8 cellular contexts compared by ENCODE assay signal in the genomic region with DNA sequence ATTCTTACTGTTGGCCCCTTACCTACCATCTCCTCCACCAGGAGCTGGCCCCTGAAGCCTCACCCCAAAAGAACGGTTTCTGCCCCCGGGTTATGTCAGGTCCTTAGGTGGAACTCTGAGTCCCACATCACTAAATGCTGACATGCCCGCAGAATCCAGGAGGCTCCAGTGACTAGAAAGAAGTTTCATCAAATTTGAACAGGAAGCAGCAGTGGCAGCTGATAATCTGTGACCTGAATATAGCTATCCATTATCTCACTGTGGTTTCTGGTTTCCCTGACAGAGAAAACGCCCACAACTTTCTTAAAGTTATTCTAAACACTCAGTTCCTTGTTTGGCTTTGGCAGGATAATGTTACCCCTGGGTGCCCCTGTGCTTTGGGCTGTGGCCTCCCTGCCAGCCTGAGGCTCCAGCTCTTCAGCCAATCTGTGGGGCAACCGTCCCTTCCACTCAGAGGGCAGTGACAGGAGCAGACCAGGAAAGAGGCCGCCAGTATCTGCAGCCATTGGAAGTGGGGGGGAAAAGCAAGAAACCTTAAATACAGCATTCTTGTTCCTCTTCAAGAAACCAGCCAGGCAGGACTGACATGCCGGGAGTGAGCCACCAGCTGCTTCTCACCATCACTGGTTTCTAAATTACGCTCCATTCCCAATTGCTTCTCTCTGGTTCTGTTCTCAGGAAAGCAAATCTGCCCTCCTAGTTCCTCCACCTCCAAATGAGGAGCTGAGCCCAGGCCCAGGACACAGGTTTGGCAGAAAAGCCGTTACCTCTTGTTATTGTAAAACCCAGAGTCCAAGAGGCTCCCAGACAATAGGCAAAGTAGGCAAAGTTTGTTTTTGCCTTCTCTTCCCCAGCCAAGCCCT. TPM values are rescaled to one million over a fixed set of nuclear protein-coding genes. Genes with fewer than 3 reads are reported as not detected.
DNase-seq lines count a peak whose midpoint lies in the region; ATAC-seq lines count a peak whose summit lies in the region.

No MANE protein-coding gene starts in this region.

- peak in 2 of 3 donors; percentile 11 to 30 for DNase-seq in stimulated activated CD4-positive, alpha-beta T cell treated with anti-CD3 and anti-CD28 coated beads, Interleukin-12 subunit alpha, Interleukin-12 subunit beta, amount 100 ng/mL, for 48 hours (ENCODE audit: low read depth in 2 of 3, low spot score in 1 of 3)
- DNase-seq in stimulated activated CD4-positive, alpha-beta T cell treated with anti-CD3 and anti-CD28 coated beads, Interleukin-12 subunit alpha, Interleukin-12 subunit beta, amount 100 ng/mL, for 4 hours = no peak
- DNase-seq in SKM-1 (lab: John Stamatoyannopoulos, UW; ENCODE audit: unreplicated experiment) = peak; percentile 85
- peak; percentile 21 for DNase-seq in dermis blood vessel endothelial cell
- peak; percentile 82 for DNase-seq in naive B cell
- DNase-seq in G401 (ENCODE audit: low spot score) = no peak
- no peak for DNase-seq in NCI-H524 treated with DMSO at 0.1 percent for 48 hours (lab: John Stamatoyannopoulos, UW)

- H3K36me3 Mint-ChIP-seq in naive B cell = no peaks in the 10 kb centered on the region

- ATAC-seq in HG03159 (IDR thresholded peaks at IDR 0.05; ENCODE audit: unreplicated experiment) (peak; percentile 50), naive B cell (ENCODE audit: low read depth in 2 of 2) (peak; percentile 72 to 73)

- peaks cover 42 to 72% (median 65%) of the 10 kb centered on the region in 3 donors for H3K4me1 Mint-ChIP-seq in naive B cell

- H3K9me3 Mint-ChIP-seq in naive B cell = no peaks in the 10 kb centered on the region

- peak overlapping the region; percentile 94 to 99 (median 98) for H3K27ac Mint-ChIP-seq in naive B cell

- H3K4me3 Mint-ChIP-seq in naive B cell = peak overlapping the region; percentile 68 to 92 (median 85)

- H3K27me3 Mint-ChIP-seq in naive B cell = no peaks in the 10 kb centered on the region

- in situ Hi-C loops in G401 (cut with HindIII; ENCODE audit: low sequenced_read_pairs) = no loop called here

RNA-seq across cellular contexts. Expression of gene VCL, which starts 41.2 kb away (rescaled TPM):
- total RNA-seq in dermis blood vessel endothelial cell = 107 and 163 TPM in 2 replicates
- 10 to 100 TPM; 17.1 to 27.6 (median 25.2) TPM for polyA plus RNA-seq in naive B cell (ENCODE audit: low read depth in 6 of 6)
- total RNA-seq in G401 (2014; rRNA removed; shearing (Covaris generic)) = 310 and 384 TPM in 2 replicates

RNA-seq across cellular contexts. Expression of gene PLAU, which starts 45.8 kb away (rescaled TPM):
- 13.4 and 13.8 TPM in 2 replicates for total RNA-seq in dermis blood vessel endothelial cell
- polyA plus RNA-seq in naive B cell (ENCODE audit: low read depth in 6 of 6) = under 1 TPM in 1 of 6 donors, not detected in 5; 0.12 TPM
- total RNA-seq in G401 (2014; rRNA removed; shearing (Covaris generic)) = 124 and 143 TPM in 2 replicates

Comparison
In these comparisons a context has a peak if more than half of its experiments do, and no peak if none do; other contexts are left out.
1. DNase-seq: peak in stimulated activated CD4-positive, alpha-beta T cell treated with anti-CD3 and anti-CD28 coated beads, Interleukin-12 subunit alpha, Interleukin-12 subunit beta, amount 100 ng/mL, for 48 hours (2 of 3), SKM-1 (single experiment), dermis blood vessel endothelial cell (single experiment) and naive B cell (single experiment); none in stimulated activated CD4-positive, alpha-beta T cell treated with anti-CD3 and anti-CD28 coated beads, Interleukin-12 subunit alpha, Interleukin-12 subunit beta, amount 100 ng/mL, for 4 hours (single experiment), G401 (single experiment) and NCI-H524 treated with DMSO at 0.1 percent for 48 hours (single experiment).